1 cellular context compared by ENCODE assay signal in the genomic region with DNA sequence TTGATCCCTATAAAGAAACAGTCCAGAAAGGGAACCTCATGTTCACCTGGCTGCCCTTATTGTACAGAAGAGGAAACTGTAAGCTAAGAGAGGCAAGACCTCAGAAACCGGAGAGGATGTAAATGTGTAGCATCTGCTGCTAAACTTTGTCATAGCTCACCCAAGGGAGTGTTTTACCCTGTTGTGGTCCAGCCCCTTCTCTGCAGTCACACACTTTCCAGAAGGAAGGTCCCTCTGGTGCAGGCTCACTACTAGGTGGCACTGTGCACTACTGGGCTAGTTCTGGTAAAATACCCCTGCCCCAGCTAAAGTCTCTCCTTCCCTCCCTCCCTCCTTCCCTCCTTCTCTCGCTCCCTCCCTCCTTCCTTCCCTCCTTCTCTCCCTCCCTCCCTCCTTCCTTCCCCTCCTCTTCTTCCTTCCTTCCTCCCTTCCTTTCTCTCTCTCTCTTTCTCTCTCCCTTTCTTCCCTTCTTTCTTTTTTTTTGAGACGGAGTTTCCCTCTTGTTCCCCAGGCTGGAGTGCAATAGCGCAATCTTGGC.
TF ChIP-seq lines count a peak whose summit lies in the region.

No MANE protein-coding gene starts in this region.

TF ChIP-seq in K562, 482 proteins besides CTCF, POLR2A, EP300 and RAD21 (continued from another document and continues in another):
- TF ChIP-seq, protein P1, sequence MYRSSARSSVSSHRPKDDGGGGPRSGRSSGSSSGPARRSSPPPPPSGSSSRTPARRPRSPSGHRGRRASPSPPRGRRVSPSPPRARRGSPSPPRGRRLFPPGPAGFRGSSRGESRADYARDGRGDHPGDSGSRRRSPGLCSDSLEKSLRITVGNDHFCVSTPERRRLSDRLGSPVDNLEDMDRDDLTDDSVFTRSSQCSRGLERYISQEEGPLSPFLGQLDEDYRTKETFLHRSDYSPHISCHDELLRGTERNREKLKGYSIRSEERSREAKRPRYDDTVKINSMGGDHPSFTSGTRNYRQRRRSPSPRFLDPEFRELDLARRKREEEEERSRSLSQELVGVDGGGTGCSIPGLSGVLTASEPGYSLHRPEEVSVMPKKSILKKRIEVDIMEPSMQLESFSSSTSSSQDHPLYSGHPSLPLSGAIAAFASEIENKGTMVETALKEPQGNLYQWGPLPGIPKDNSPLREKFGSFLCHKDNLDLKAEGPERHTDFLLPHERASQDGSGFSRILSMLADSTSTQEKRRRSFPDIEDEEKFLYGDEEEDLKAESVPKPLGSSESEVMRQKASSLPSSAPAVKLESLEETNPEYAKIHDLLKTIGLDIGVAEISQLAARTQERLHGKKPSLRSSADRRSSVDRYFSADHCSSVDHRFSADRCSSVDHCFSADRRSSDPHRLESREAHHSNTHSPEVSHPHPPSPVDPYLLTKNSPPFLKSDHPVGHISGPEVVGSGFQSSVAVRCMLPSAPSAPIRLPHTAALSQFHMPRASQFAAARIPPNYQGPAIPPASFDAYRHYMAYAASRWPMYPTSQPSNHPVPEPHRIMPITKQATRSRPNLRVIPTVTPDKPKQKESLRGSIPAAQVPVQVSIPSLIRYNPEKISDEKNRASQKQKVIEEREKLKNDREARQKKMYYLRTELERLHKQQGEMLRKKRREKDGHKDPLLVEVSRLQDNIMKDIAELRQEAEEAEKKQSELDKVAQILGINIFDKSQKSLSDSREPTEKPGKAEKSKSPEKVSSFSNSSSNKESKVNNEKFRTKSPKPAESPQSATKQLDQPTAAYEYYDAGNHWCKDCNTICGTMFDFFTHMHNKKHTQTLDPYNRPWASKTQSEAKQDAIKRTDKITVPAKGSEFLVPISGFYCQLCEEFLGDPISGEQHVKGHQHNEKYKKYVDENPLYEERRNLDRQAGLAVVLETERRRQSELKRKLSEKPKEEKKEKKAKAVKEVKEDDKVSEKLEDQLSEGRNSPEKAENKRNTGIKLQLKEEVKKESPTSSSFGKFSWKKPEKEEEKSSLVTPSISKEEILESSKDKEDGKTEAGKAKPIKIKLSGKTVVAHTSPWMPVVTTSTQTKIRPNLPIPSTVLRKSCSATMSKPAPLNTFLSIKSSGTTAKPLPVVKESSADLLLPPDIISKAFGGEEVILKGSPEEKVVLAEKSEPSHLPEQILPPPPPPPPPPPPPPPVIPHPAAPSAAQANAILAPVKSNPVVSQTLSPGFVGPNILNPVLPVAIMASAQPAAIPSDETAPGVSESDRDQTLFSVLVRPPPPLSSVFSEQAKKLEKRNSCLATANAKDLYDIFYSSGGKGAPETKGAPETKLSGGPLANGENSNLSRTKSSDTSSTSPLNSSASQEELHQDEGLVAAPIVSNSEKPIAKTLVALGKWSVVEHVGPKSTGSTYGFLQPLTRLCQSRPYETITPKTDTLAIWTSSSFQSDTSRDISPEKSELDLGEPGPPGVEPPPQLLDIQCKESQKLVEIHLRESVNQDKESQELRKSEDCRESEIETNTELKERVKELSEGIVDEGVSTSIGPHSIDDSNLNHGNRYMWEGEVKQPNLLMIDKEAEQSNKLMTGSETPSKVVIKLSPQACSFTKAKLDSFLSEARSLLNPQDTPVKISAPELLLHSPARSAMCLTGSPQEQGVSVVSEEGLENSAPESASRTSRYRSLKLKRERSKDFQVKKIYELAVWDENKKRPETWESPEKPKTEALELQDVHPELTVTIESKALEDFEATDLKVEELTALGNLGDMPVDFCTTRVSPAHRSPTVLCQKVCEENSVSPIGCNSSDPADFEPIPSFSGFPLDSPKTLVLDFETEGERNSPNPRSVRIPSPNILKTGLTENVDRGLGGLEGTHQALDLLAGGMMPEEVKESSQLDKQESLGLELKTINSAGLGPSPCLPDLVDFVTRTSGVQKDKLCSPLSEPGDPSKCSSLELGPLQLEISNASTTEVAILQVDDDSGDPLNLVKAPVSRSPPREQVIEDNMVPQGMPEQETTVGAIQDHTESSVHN (IDR thresholded peaks at IDR 0.05; ENCODE audit: borderline replicate concordance in 1 of 2, low read depth in 1 of 2) = no peak
- TF ChIP-seq HMG20A (CRISPR knock-in tag; conservative IDR thresholded peaks at IDR 0.05) (no peak), ARHGAP35 (IDR thresholded peaks at IDR 0.05; ENCODE audit: partially characterized antibody) (peak; percentile 53), MCM3 (IDR thresholded peaks at IDR 0.05) (peak; percentile 28; the same call in 1 of the 2 replicates), STAG1 (CRISPR knock-in tag; IDR thresholded peaks at IDR 0.05; ENCODE audit: borderline replicate concordance) (peak; percentile 19; the same call in 1 of the 2 replicates), SMARCB1 (IDR thresholded peaks at IDR 0.05; ENCODE audit: insufficient read length, low read depth) (no peak), ZBTB1 (CRISPR knock-in tag; IDR thresholded peaks at IDR 0.05; ENCODE audit: borderline replicate concordance, low read depth) (no peak), SAFB (IDR thresholded peaks at IDR 0.05; ENCODE audit: borderline replicate concordance, low read depth, low read length) (no peak), MTA2 (IDR thresholded peaks at IDR 0.05; ENCODE audit: low read depth) (no peak; the same call in 1 of the 2 replicates), CBFA2T3 (IDR thresholded peaks at IDR 0.05) (no peak), NCOA1 (IDR thresholded peaks at IDR 0.05; ENCODE audit: low read depth) (0 out of 2 replicates have a peak, but pooled peaks have one; percentile 36), LCOR (CRISPR knock-in tag; IDR thresholded peaks at IDR 0.05) (no peak), GATAD2B (IDR thresholded peaks at IDR 0.05; ENCODE audit: borderline replicate concordance) (no peak), ZNF239 (CRISPR knock-in tag; IDR thresholded peaks at IDR 0.05) (no peak), KAT2B (IDR thresholded peaks at IDR 0.05; ENCODE audit: low read depth, low read length) (no peak), HDAC1 (IDR thresholded peaks at IDR 0.05) (peak in 1 of 2 experiments; percentile 47; a peak in 1 of 4 replicates), ASH1L (IDR thresholded peaks at IDR 0.05; ENCODE audit: borderline replicate concordance, low read depth, partially characterized antibody) (no peak), SMARCA4 (IDR thresholded peaks at IDR 0.05) (0 out of 2 replicates have a peak, but pooled peaks have one; percentile 20), ZNF134 (CRISPR knock-in tag; conservative IDR thresholded peaks at IDR 0.05) (no peak), SMARCE1 (IDR thresholded peaks at IDR 0.05) (0 out of 2 replicates have a peak, but pooled peaks have one; percentile 47), NBN (IDR thresholded peaks at IDR 0.05; ENCODE audit: low read depth) (0 out of 2 replicates have a peak, but pooled peaks have one; percentile 48), HNRNPLL (IDR thresholded peaks at IDR 0.05; ENCODE audit: low read depth, low read length, poor library complexity, severe bottlenecking) (no peak), RB1 (IDR thresholded peaks at IDR 0.05; ENCODE audit: low read depth) (no peak; the same call in 1 of the 2 replicates), ZC3H8 (IDR thresholded peaks at IDR 0.05) (0 out of 2 replicates have a peak, but pooled peaks have one; percentile 36), COPS2 (conservative IDR thresholded peaks at IDR 0.05) (no peak)
- TF ChIP-seq, protein P2, sequence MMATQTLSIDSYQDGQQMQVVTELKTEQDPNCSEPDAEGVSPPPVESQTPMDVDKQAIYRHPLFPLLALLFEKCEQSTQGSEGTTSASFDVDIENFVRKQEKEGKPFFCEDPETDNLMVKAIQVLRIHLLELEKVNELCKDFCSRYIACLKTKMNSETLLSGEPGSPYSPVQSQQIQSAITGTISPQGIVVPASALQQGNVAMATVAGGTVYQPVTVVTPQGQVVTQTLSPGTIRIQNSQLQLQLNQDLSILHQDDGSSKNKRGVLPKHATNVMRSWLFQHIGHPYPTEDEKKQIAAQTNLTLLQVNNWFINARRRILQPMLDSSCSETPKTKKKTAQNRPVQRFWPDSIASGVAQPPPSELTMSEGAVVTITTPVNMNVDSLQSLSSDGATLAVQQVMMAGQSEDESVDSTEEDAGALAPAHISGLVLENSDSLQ (IDR thresholded peaks at IDR 0.05) = no peak
- TF ChIP-seq, protein P3, sequence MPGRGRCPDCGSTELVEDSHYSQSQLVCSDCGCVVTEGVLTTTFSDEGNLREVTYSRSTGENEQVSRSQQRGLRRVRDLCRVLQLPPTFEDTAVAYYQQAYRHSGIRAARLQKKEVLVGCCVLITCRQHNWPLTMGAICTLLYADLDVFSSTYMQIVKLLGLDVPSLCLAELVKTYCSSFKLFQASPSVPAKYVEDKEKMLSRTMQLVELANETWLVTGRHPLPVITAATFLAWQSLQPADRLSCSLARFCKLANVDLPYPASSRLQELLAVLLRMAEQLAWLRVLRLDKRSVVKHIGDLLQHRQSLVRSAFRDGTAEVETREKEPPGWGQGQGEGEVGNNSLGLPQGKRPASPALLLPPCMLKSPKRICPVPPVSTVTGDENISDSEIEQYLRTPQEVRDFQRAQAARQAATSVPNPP (IDR thresholded peaks at IDR 0.05; ENCODE audit: borderline replicate concordance, insufficient read depth, insufficient read length) = no peak
- TF ChIP-seq, protein P4, sequence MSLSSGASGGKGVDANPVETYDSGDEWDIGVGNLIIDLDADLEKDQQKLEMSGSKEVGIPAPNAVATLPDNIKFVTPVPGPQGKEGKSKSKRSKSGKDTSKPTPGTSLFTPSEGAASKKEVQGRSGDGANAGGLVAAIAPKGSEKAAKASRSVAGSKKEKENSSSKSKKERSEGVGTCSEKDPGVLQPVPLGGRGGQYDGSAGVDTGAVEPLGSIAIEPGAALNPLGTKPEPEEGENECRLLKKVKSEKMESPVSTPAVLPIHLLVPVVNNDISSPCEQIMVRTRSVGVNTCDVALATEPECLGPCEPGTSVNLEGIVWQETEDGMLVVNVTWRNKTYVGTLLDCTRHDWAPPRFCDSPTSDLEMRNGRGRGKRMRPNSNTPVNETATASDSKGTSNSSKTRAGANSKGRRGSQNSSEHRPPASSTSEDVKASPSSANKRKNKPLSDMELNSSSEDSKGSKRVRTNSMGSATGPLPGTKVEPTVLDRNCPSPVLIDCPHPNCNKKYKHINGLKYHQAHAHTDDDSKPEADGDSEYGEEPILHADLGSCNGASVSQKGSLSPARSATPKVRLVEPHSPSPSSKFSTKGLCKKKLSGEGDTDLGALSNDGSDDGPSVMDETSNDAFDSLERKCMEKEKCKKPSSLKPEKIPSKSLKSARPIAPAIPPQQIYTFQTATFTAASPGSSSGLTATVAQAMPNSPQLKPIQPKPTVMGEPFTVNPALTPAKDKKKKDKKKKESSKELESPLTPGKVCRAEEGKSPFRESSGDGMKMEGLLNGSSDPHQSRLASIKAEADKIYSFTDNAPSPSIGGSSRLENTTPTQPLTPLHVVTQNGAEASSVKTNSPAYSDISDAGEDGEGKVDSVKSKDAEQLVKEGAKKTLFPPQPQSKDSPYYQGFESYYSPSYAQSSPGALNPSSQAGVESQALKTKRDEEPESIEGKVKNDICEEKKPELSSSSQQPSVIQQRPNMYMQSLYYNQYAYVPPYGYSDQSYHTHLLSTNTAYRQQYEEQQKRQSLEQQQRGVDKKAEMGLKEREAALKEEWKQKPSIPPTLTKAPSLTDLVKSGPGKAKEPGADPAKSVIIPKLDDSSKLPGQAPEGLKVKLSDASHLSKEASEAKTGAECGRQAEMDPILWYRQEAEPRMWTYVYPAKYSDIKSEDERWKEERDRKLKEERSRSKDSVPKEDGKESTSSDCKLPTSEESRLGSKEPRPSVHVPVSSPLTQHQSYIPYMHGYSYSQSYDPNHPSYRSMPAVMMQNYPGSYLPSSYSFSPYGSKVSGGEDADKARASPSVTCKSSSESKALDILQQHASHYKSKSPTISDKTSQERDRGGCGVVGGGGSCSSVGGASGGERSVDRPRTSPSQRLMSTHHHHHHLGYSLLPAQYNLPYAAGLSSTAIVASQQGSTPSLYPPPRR (CRISPR knock-in tag; IDR thresholded peaks at IDR 0.05; ENCODE audit: borderline replicate concordance) = no peak
- TF ChIP-seq, protein P5, sequence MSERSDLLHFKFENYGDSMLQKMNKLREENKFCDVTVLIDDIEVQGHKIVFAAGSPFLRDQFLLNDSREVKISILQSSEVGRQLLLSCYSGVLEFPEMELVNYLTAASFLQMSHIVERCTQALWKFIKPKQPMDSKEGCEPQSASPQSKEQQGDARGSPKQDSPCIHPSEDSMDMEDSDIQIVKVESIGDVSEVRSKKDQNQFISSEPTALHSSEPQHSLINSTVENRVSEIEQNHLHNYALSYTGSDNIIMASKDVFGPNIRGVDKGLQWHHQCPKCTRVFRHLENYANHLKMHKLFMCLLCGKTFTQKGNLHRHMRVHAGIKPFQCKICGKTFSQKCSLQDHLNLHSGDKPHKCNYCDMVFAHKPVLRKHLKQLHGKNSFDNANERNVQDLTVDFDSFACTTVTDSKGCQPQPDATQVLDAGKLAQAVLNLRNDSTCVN (CRISPR knock-in tag; IDR thresholded peaks at IDR 0.05) = 0 out of 2 replicates have a peak, but pooled peaks have one; percentile 10
- TF ChIP-seq, protein P6, sequence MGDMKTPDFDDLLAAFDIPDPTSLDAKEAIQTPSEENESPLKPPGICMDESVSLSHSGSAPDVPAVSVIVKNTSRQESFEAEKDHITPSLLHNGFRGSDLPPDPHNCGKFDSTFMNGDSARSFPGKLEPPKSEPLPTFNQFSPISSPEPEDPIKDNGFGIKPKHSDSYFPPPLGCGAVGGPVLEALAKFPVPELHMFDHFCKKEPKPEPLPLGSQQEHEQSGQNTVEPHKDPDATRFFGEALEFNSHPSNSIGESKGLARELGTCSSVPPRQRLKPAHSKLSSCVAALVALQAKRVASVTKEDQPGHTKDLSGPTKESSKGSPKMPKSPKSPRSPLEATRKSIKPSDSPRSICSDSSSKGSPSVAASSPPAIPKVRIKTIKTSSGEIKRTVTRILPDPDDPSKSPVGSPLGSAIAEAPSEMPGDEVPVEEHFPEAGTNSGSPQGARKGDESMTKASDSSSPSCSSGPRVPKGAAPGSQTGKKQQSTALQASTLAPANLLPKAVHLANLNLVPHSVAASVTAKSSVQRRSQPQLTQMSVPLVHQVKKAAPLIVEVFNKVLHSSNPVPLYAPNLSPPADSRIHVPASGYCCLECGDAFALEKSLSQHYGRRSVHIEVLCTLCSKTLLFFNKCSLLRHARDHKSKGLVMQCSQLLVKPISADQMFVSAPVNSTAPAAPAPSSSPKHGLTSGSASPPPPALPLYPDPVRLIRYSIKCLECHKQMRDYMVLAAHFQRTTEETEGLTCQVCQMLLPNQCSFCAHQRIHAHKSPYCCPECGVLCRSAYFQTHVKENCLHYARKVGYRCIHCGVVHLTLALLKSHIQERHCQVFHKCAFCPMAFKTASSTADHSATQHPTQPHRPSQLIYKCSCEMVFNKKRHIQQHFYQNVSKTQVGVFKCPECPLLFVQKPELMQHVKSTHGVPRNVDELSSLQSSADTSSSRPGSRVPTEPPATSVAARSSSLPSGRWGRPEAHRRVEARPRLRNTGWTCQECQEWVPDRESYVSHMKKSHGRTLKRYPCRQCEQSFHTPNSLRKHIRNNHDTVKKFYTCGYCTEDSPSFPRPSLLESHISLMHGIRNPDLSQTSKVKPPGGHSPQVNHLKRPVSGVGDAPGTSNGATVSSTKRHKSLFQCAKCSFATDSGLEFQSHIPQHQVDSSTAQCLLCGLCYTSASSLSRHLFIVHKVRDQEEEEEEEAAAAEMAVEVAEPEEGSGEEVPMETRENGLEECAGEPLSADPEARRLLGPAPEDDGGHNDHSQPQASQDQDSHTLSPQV (IDR thresholded peaks at IDR 0.05) = no peak
